14 cellular contexts compared by ENCODE assay signal in the genomic region with DNA sequence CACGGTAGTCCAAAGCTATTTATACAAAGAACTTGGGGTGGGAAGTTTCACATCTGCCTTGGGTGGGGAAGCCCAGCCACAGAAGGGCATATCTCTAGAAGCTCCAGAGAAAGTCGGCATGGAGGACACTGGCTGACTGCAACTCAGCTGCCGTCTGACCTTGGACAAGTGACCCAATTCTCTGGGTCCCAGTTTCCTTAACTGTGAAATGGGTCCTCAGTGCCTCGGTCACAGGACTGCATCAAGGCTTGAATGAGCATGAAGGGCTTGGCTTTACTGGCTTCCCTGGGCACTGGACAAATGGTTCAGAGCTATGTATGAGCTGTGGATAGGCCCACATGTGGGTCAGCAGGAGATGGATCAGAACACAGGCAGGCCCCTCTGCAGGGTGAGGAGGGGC. TPM values are rescaled to one million over a fixed set of nuclear protein-coding genes. Genes with fewer than 3 reads are reported as not detected.
DNase-seq lines count a peak whose midpoint lies in the region; ATAC-seq and TF ChIP-seq lines count a peak whose summit lies in the region.
"Had no signal": no experiment of that assay in that cellular context is flagged by ENCODE, and none has a peak within 500 bp of the region (broad histone marks: within the 10 kb centered on the region; RNA-seq: fewer than 3 reads in every experiment).

No MANE protein-coding gene starts in this region.

- CTCF ChIA-PET in activated B cell treated with CpG ODN at 0.5 μM for 24 hours (lab: Charles Lee) = interaction anchor here (11.6 kb wide), 1 partner anchor 128 kb away, joined by 178 read pairs; no protein-coding TSS in a partner anchor

- H3K27me3 Mint-ChIP-seq in activated naive CD4-positive, alpha-beta T cell treated with anti-CD3 and anti-CD28 coated beads, Interleukin-2, amount 50 U/mL, for 24 hours = no peaks in the 10 kb centered on the region
- H3K27me3 Mint-ChIP-seq in activated B cell treated with CpG ODN at 0.5 μM for 24 hours = no peaks in the 10 kb centered on the region
- peaks cover 14% of the 10 kb centered on the region for H3K27me3 Mint-ChIP-seq in endodermal cell (ENCODE audit: insufficient read depth)

- H3K36me3 Mint-ChIP-seq in activated naive CD4-positive, alpha-beta T cell treated with anti-CD3 and anti-CD28 coated beads, Interleukin-2, amount 50 U/mL, for 24 hours = no peaks in the 10 kb centered on the region
- H3K36me3 Mint-ChIP-seq in activated B cell treated with CpG ODN at 0.5 μM for 24 hours (ENCODE audit: low read depth) (no peaks in the 10 kb centered on the region), endodermal cell (ENCODE audit: low read depth) (no peaks in the 10 kb centered on the region)

- intact Hi-C loops in activated B cell treated with CpG ODN at 0.5 μM for 24 hours (cut with micrococcal nuclease) = no loop called here

- H3K27me3 ChIP-seq in endodermal cell (ENCODE audit: control insufficient read depth, insufficient read depth, low read length, poor library complexity, severe bottlenecking) = no peaks in the 10 kb centered on the region

- no peaks in the 10 kb centered on the region for H3K4me1 ChIP-seq in endodermal cell (ENCODE audit: control insufficient read depth, insufficient read depth, low read length)

- H3K9me3 Mint-ChIP-seq in activated naive CD4-positive, alpha-beta T cell treated with anti-CD3 and anti-CD28 coated beads, Interleukin-2, amount 50 U/mL, for 24 hours = no peaks in the 10 kb centered on the region
- H3K9me3 Mint-ChIP-seq in activated B cell treated with CpG ODN at 0.5 μM for 24 hours (no peaks in the 10 kb centered on the region), endodermal cell (no peaks in the 10 kb centered on the region)

- peak overlapping the region; percentile 79 for H3K27ac Mint-ChIP-seq in activated naive CD4-positive, alpha-beta T cell treated with anti-CD3 and anti-CD28 coated beads, Interleukin-2, amount 50 U/mL, for 24 hours
- H3K27ac Mint-ChIP-seq in activated B cell treated with CpG ODN at 0.5 μM for 24 hours (no peak overlapping the region), endodermal cell (no peak overlapping the region)

- H3K4me1 Mint-ChIP-seq in activated naive CD4-positive, alpha-beta T cell treated with anti-CD3 and anti-CD28 coated beads, Interleukin-2, amount 50 U/mL, for 24 hours = peaks cover 94% of the 10 kb centered on the region
- H3K4me1 Mint-ChIP-seq in activated B cell treated with CpG ODN at 0.5 μM for 24 hours (peaks cover 57% of the 10 kb centered on the region), endodermal cell (peaks cover 18% of the 10 kb centered on the region)

- no peak overlapping the region for H3K9ac ChIP-seq in endodermal cell (ENCODE audit: extremely low read depth, low read length, poor library complexity, severe bottlenecking)

- POLR2A ChIA-PET in activated B cell treated with CpG ODN at 0.5 μM for 24 hours (lab: Charles Lee) = interaction anchor here (0.6 to 2.1 kb wide), 4 partner anchors 9 to 60 kb away, joined by 3 to 9 read pairs (median 7); no protein-coding TSS in a partner anchor

- no peak for ATAC-seq in activated B cell treated with CpG ODN at 0.5 μM for 24 hours (ENCODE audit: low read depth)

- 77 to 84% methylated on average over 3 to 4 of the region's 4 CpGs for WGBS in endodermal cell (ENCODE audit: insufficient coverage in 1 of 2, insufficient read length in 1 of 2), 2 experiments

- peak overlapping the region; percentile 9 for H3K4me3 Mint-ChIP-seq in activated naive CD4-positive, alpha-beta T cell treated with anti-CD3 and anti-CD28 coated beads, Interleukin-2, amount 50 U/mL, for 24 hours
- H3K4me3 Mint-ChIP-seq in activated B cell treated with CpG ODN at 0.5 μM for 24 hours (peak overlapping the region; percentile 32), endodermal cell (no peak overlapping the region)

- H3K36me3 ChIP-seq in endodermal cell (ENCODE audit: control insufficient read depth, insufficient read depth, low read length) = no peaks in the 10 kb centered on the region
- H3K36me3 ChIP-seq: left ventricle myocardium inferior had no signal

- no peak for TF ChIP-seq CTCF in activated B cell treated with CpG ODN at 0.5 μM for 24 hours (IDR thresholded peaks at IDR 0.05)
- no peak for TF ChIP-seq CTCF in endodermal cell (conservative IDR thresholded peaks at IDR 0.05)
- TF ChIP-seq CTCF in foreskin fibroblast (IDR thresholded peaks at IDR 0.05; ENCODE audit: low read depth, low read length) = no peak

- peak overlapping the region; percentile 92 for H3K27ac ChIP-seq in endodermal cell (ENCODE audit: low read depth, low read length)
- peak overlapping the region; percentile 21 for H3K27ac ChIP-seq in temporal lobe (ENCODE audit: low read depth, low read length)
- H3K27ac ChIP-seq: left ventricle myocardium inferior, SK-N-MC had no signal

- no peak for DNase-seq in activated naive CD4-positive, alpha-beta T cell (lab: John Stamatoyannopoulos, UW)
- DNase-seq in activated B cell treated with CpG ODN at 0.5 μM for 24 hours = no peak
- DNase-seq in endodermal cell = no peak
- DNase-seq in NCI-H82 treated with DMSO at 0.1 percent for 48 hours (lab: John Stamatoyannopoulos, UW; ENCODE audit: unreplicated experiment) = no peak
- no peak for DNase-seq in foreskin fibroblast
- no peak for DNase-seq in NCI-H1694 treated with DMSO at 0.1 percent for 48 hours (lab: John Stamatoyannopoulos, UW)
- DNase-seq: central memory CD4-positive, alpha-beta T cell; DMS 273 treated with DMSO at 0.1 percent for 48 hours; Kasumi-1; left ventricle myocardium inferior; NCI-H446 had no signal

- H3K9me3 ChIP-seq in endodermal cell (ENCODE audit: control insufficient read depth, low read length) = no peaks in the 10 kb centered on the region
- H3K9me3 ChIP-seq: left ventricle myocardium inferior had no signal

- H3K4me3 ChIP-seq in endodermal cell (ENCODE audit: low read length) = no peak overlapping the region
- no peak overlapping the region for H3K4me3 ChIP-seq in foreskin fibroblast (ENCODE audit: low read depth in 1 of 2, low read length in 2 of 2)
- H3K4me3 ChIP-seq: left ventricle myocardium inferior, SK-N-MC had no signal

RNA-seq across cellular contexts. Expression of gene NOL4L, which starts 58.6 kb away (rescaled TPM):
- total RNA-seq in activated B cell treated with CpG ODN at 0.5 μM for 24 hours (4.3 and 4.7 TPM in 2 replicates), endodermal cell (10 to 100 TPM; 39.6 to 50.7 TPM), temporal lobe (23.1 TPM)
- 44.8 TPM for polyA plus RNA-seq in endodermal cell (2013, experiment 1 of 2)
- polyA plus RNA-seq in endodermal cell (2013, experiment 2 of 2) = 45.4 TPM
